26 cellular contexts compared by ENCODE assay signal in genomic region chr12:115755061-115755751, GRCh38.
DNase-seq lines count a peak whose midpoint lies in the region; ATAC-seq, FAIRE-seq and TF ChIP-seq lines count a peak whose summit lies in the region.
"Had no signal": no experiment of that assay in that cellular context is flagged by ENCODE, and none has a peak within 500 bp of the region (broad histone marks: within the 10 kb centered on the region; RNA-seq: fewer than 3 reads in every experiment).

No MANE protein-coding gene starts in this region.

- TF ChIP-seq RAD21 in A549 (conservative IDR thresholded peaks at IDR 0.05 in 1 of 2, IDR thresholded peaks at IDR 0.05 in 1 of 2) = no peak

- no peak overlapping the region for H3K9ac ChIP-seq in adipocyte (ENCODE audit: low read length)

- peaks cover 5% of the 10 kb centered on the region for H3K27me3 ChIP-seq in adipocyte (replicated peaks; ENCODE audit: control insufficient read depth, insufficient read depth, low read length)

- no peak overlapping the region for H3K4me3 ChIP-seq in A549
- no peak overlapping the region for H3K4me3 ChIP-seq in adipocyte (ENCODE audit: low read length)
- H3K4me3 ChIP-seq: cardiac muscle cell, coronary artery, esophagus muscularis mucosa, tibial nerve had no signal

- H3K36me3 ChIP-seq in adipocyte (ENCODE audit: control insufficient read depth, insufficient read depth, low read length, severe bottlenecking) = no peaks in the 10 kb centered on the region
- H3K36me3 ChIP-seq: cardiac muscle cell, esophagus muscularis mucosa, tibial nerve had no signal

- peak overlapping the region in 1 of 2 experiments; percentile 41; a peak in 1 of 6 replicates for H3K27ac ChIP-seq in A549
- H3K27ac ChIP-seq: cardiac muscle cell, coronary artery, esophagus muscularis mucosa, tibial nerve had no signal

- DNase-seq in A549 (ENCODE audit: low read depth in 1 of 2, low spot score in 1 of 2) (no peak), EL (peak; percentile 45), adipocyte (ENCODE audit: low read depth) (peak; percentile 51), mesothelial cell of epicardium (ENCODE audit: low spot score in 2 of 2, unreplicated experiment in 2 of 2) (no peak), SKM-1 (lab: John Stamatoyannopoulos, UW; ENCODE audit: unreplicated experiment) (no peak), midbrain (lab: John Stamatoyannopoulos, UW) (no peak), HPDE6-E6E7 (ENCODE audit: extremely low spot score) (no peak)
- DNase-seq in activated CD8-positive, alpha-beta T cell treated with anti-CD3 and anti-CD28 coated beads, Interleukin-2, amount 10 ng/mL, durations not matched to agents 7 days and 5 days = no peak
- DNase-seq: activated CD4-positive, alpha-beta T cell treated with anti-CD3 and anti-CD28 coated beads for 36 hours; activated naive CD4-positive, alpha-beta T cell; activated T-cell treated with anti-CD3 and anti-CD28 coated beads, Interleukin-2, amount 50 U/mL, for 24 hours; CD4-positive, CD25-positive, alpha-beta regulatory T cell; effector memory CD8-positive, alpha-beta T cell; GF-D8; H7; NCI-H187; NCI-H69; stimulated activated naive CD8-positive, alpha-beta T cell treated with anti-CD3 and anti-CD28 coated beads, Interleukin-15, amount 100 ng/mL, for 72 hours; T-helper 17 cell had no signal

- POLR2A ChIA-PET in A549 (lab: Yijun Ruan, JAX) = interaction anchor here (1.8 kb wide), 1 partner anchor 1071 kb away, joined by 9 read pairs; the partner anchor contains the start of gene TBX3
- POLR2A ChIA-PET in activated CD8-positive, alpha-beta T cell treated with anti-CD3 and anti-CD28 coated beads, Interleukin-2, amount 10 ng/mL, durations not matched to agents 7 days and 5 days (lab: Charles Lee) = no interaction called here

- TF ChIP-seq CTCF in A549 (IDR thresholded peaks at IDR 0.05) = no peak
- no peak for TF ChIP-seq CTCF in mesothelial cell of epicardium (IDR thresholded peaks at IDR 0.05; ENCODE audit: unreplicated experiment)

- no peak for TF ChIP-seq EP300 in A549 (IDR thresholded peaks at IDR 0.05)

- H3K4me3 Mint-ChIP-seq in mesothelial cell of epicardium = peak overlapping the region; percentile 59
- no peak overlapping the region for H3K4me3 Mint-ChIP-seq in activated CD8-positive, alpha-beta T cell treated with anti-CD3 and anti-CD28 coated beads, Interleukin-2, amount 10 ng/mL, durations not matched to agents 7 days and 5 days
- H3K4me3 Mint-ChIP-seq: activated CD4-positive, alpha-beta T cell treated with anti-CD3 and anti-CD28 coated beads for 36 hours; activated T-cell treated with anti-CD3 and anti-CD28 coated beads, Interleukin-2, amount 50 U/mL, for 24 hours; CD4-positive, CD25-positive, alpha-beta regulatory T cell; effector memory CD8-positive, alpha-beta T cell; stimulated activated naive CD8-positive, alpha-beta T cell treated with anti-CD3 and anti-CD28 coated beads, Interleukin-15, amount 100 ng/mL, for 72 hours; T-helper 17 cell had no signal

- no peaks in the 10 kb centered on the region for H3K27me3 Mint-ChIP-seq in mesothelial cell of epicardium (ENCODE audit: low read depth)
- peaks cover 12% of the 10 kb centered on the region for H3K27me3 Mint-ChIP-seq in activated CD8-positive, alpha-beta T cell treated with anti-CD3 and anti-CD28 coated beads, Interleukin-2, amount 10 ng/mL, durations not matched to agents 7 days and 5 days (ENCODE audit: low read depth)
- H3K27me3 Mint-ChIP-seq: CD4-positive, CD25-positive, alpha-beta regulatory T cell; effector memory CD8-positive, alpha-beta T cell had no signal

- H3K4me2 ChIP-seq in A549 = peak overlapping the region; percentile 15; the same call in 1 of the 3 replicates

- WGBS in A549 (ENCODE audit: missing lambda C conversion rate) = 47% methylated on average over 9 of the region's 9 CpGs

- peaks cover 81% of the 10 kb centered on the region for H3K4me1 Mint-ChIP-seq in mesothelial cell of epicardium
- no peaks in the 10 kb centered on the region for H3K4me1 Mint-ChIP-seq in activated CD8-positive, alpha-beta T cell treated with anti-CD3 and anti-CD28 coated beads, Interleukin-2, amount 10 ng/mL, durations not matched to agents 7 days and 5 days (ENCODE audit: low read depth)
- H3K4me1 Mint-ChIP-seq: activated CD4-positive, alpha-beta T cell treated with anti-CD3 and anti-CD28 coated beads for 36 hours; CD4-positive, CD25-positive, alpha-beta regulatory T cell; stimulated activated naive CD8-positive, alpha-beta T cell treated with anti-CD3 and anti-CD28 coated beads, Interleukin-15, amount 100 ng/mL, for 72 hours; T-helper 17 cell had no signal

- H3K9me3 ChIP-seq in A549 = no peaks in the 10 kb centered on the region
- H3K9me3 ChIP-seq in adipocyte (ENCODE audit: control insufficient read depth, low read length) = no peaks in the 10 kb centered on the region
- H3K9me3 ChIP-seq: esophagus muscularis mucosa, tibial nerve had no signal

- CTCF ChIA-PET in A549 (lab: Yijun Ruan, JAX) = interaction anchor here (1.1 to 6.1 kb wide), 4 partner anchors 15 to 1090 kb away, joined by 3 to 113 read pairs (median 10); no protein-coding TSS in a partner anchor
- CTCF ChIA-PET in activated CD8-positive, alpha-beta T cell treated with anti-CD3 and anti-CD28 coated beads, Interleukin-2, amount 10 ng/mL, durations not matched to agents 7 days and 5 days (lab: Charles Lee) = interaction anchor here (1.5 kb wide), 1 partner anchor 162 kb away, joined by 3 read pairs; no protein-coding TSS in a partner anchor

- no peak for TF ChIP-seq POLR2A in A549 (IDR thresholded peaks at IDR 0.05; ENCODE audit: low read length)

- H3K9me3 Mint-ChIP-seq in mesothelial cell of epicardium = no peaks in the 10 kb centered on the region
- H3K9me3 Mint-ChIP-seq in activated CD8-positive, alpha-beta T cell treated with anti-CD3 and anti-CD28 coated beads, Interleukin-2, amount 10 ng/mL, durations not matched to agents 7 days and 5 days (ENCODE audit: insufficient read depth) = no peaks in the 10 kb centered on the region
- H3K9me3 Mint-ChIP-seq: activated T-cell treated with anti-CD3 and anti-CD28 coated beads, Interleukin-2, amount 50 U/mL, for 24 hours; effector memory CD8-positive, alpha-beta T cell; stimulated activated naive CD8-positive, alpha-beta T cell treated with anti-CD3 and anti-CD28 coated beads, Interleukin-15, amount 100 ng/mL, for 72 hours had no signal

- no peak for FAIRE-seq in A549 (lab: Jason Lieb, UNC)
- FAIRE-seq: GM18507, islet of Langerhans had no signal

- H3K36me3 Mint-ChIP-seq in mesothelial cell of epicardium = no peaks in the 10 kb centered on the region
- no peaks in the 10 kb centered on the region for H3K36me3 Mint-ChIP-seq in activated CD8-positive, alpha-beta T cell treated with anti-CD3 and anti-CD28 coated beads, Interleukin-2, amount 10 ng/mL, durations not matched to agents 7 days and 5 days (ENCODE audit: low read depth)
- H3K36me3 Mint-ChIP-seq: CD4-positive, CD25-positive, alpha-beta regulatory T cell had no signal

- peak overlapping the region; percentile 95 for H3K27ac Mint-ChIP-seq in mesothelial cell of epicardium
- H3K27ac Mint-ChIP-seq in activated CD8-positive, alpha-beta T cell treated with anti-CD3 and anti-CD28 coated beads, Interleukin-2, amount 10 ng/mL, durations not matched to agents 7 days and 5 days = no peak overlapping the region
- H3K27ac Mint-ChIP-seq: activated CD4-positive, alpha-beta T cell treated with anti-CD3 and anti-CD28 coated beads for 36 hours; activated T-cell treated with anti-CD3 and anti-CD28 coated beads, Interleukin-2, amount 50 U/mL, for 24 hours; CD4-positive, CD25-positive, alpha-beta regulatory T cell; effector memory CD8-positive, alpha-beta T cell; progenitor cell of endocrine pancreas; stimulated activated naive CD8-positive, alpha-beta T cell treated with anti-CD3 and anti-CD28 coated beads, Interleukin-15, amount 100 ng/mL, for 72 hours; T-helper 17 cell had no signal

- ATAC-seq in A549 = no peak
- ATAC-seq in activated CD8-positive, alpha-beta T cell treated with anti-CD3 and anti-CD28 coated beads, Interleukin-2, amount 10 ng/mL, durations not matched to agents 7 days and 5 days = no peak
- ATAC-seq: activated CD4-positive, alpha-beta T cell treated with anti-CD3 and anti-CD28 coated beads for 36 hours; effector memory CD8-positive, alpha-beta T cell; stimulated activated naive CD8-positive, alpha-beta T cell treated with anti-CD3 and anti-CD28 coated beads, Interleukin-15, amount 100 ng/mL, for 72 hours; T-helper 17 cell had no signal

- peaks cover 7% of the 10 kb centered on the region; the same call in 2 of the 3 replicates for H3K4me1 ChIP-seq in A549
- H3K4me1 ChIP-seq in adipocyte (ENCODE audit: control insufficient read depth, insufficient read depth, low read length) = peaks cover 12% of the 10 kb centered on the region

TF ChIP-seq in A549, 52 proteins besides CTCF, POLR2A, EP300 and RAD21:
- TF ChIP-seq MYC (IDR thresholded peaks at IDR 0.05; ENCODE audit: borderline replicate concordance, low read length) (no peak), MAFK (IDR thresholded peaks at IDR 0.05; ENCODE audit: partially characterized antibody) (no peak), NFE2L2 (conservative IDR thresholded peaks at IDR 0.05; ENCODE audit: low read length) (no peak), HOXB13 (CRISPR knock-in tag; IDR thresholded peaks at IDR 0.05; ENCODE audit: low read depth) (no peak), SMC3 (IDR thresholded peaks at IDR 0.05) (no peak), TP53 (CRISPR knock-in tag; IDR thresholded peaks at IDR 0.05) (no peak), FOXS1 (CRISPR knock-in tag; IDR thresholded peaks at IDR 0.05) (no peak), USF2 (IDR thresholded peaks at IDR 0.05) (no peak)
TF ChIP-seq in A549: peak in this region for 0.

Comparison
In these comparisons a context has a peak if more than half of its experiments do, and no peak if none do; other contexts are left out.
1. DNase-seq: peak in EL (single experiment) and adipocyte (single experiment); none in A549 (0 of 2), mesothelial cell of epicardium (0 of 2), SKM-1 (single experiment), activated CD8-positive, alpha-beta T cell treated with anti-CD3 and anti-CD28 coated beads, Interleukin-2, amount 10 ng/mL, durations not matched to agents 7 days and 5 days (single experiment), midbrain (single experiment) and HPDE6-E6E7 (single experiment).